In the genomic region with DNA sequence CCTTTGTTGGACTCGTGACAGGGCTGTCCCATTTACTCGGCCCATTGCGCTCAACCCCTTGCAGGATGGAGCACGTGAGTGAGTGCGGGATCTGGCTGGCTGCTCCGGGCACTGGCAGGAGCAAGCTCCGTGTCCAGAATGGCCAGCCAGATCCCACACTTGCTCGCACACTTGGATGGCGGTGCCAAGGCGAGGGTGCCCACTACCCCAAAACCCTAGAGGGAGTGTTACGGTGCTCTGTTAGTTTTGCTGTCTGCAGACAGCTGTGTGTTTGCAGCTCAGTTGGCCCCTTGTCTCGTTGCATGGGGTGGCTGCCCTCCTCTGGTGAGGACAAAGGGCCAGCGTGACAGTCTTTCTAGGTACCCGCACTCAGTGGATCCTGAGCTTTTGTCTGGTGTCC, we compare ENCODE assay signal across 24 cellular contexts. TPM values are rescaled to one million over a fixed set of nuclear protein-coding genes. Genes with fewer than 3 reads are reported as not detected.
DNase-seq lines count a peak whose midpoint lies in the region; ATAC-seq and TF ChIP-seq lines count a peak whose summit lies in the region.
"Had no signal": no experiment of that assay in that cellular context is flagged by ENCODE, and none has a peak within 500 bp of the region (broad histone marks: within the 10 kb centered on the region; RNA-seq: fewer than 3 reads in every experiment).

No MANE protein-coding gene starts in this region.

- H4K20me1 ChIP-seq in GM23338 (replicated peaks; ENCODE audit: insufficient read depth): no peaks in the 10 kb centered on the region
- H4K20me1 ChIP-seq: BLaER1 treated with 17β-estradiol and CSF1 and Interleukin-3, amounts not matched to agents 10 nM and 100 nM had no signal

- H3F3A ChIP-seq in GM23338 (replicated peaks; ENCODE audit: low read depth): no peaks in the 10 kb centered on the region

- H3K27me3 ChIP-seq in GM23338 (ENCODE audit: insufficient read depth): no peaks in the 10 kb centered on the region
- H3K27me3 ChIP-seq in lower lobe of right lung (ENCODE audit: low read depth): no peaks in the 10 kb centered on the region
- H3K27me3 ChIP-seq: BLaER1 treated with 17β-estradiol and CSF1 and Interleukin-3, amounts not matched to agents 10 nM and 100 nM had no signal

- intact Hi-C loops in posterior vena cava (cut with DNase I): no loop called here
- intact Hi-C loops in lower lobe of right lung (cut with DNase I): no loop called here

- H3K9me3 ChIP-seq in lower lobe of right lung: no peaks in the 10 kb centered on the region

- H3K27ac Mint-ChIP-seq in GM23338 (no peak overlapping the region), chondrocyte (ENCODE audit: unreplicated experiment) (no peak overlapping the region)
- H3K27ac Mint-ChIP-seq: B cell; CD4-positive, alpha-beta T cell; CD8-positive, alpha-beta T cell had no signal

- H3K36me3 ChIP-seq in GM23338 (ENCODE audit: insufficient read depth) (no peaks in the 10 kb centered on the region), lower lobe of right lung (peaks cover 6% of the 10 kb centered on the region)
- H3K36me3 ChIP-seq: BLaER1 treated with 17β-estradiol and CSF1 and Interleukin-3, amounts not matched to agents 10 nM and 100 nM had no signal

- H3K4me3 ChIP-seq in GM23338 (no peak overlapping the region), lower lobe of right lung (no peak overlapping the region)
- H3K4me3 ChIP-seq: A549; BLaER1 treated with 17β-estradiol and CSF1 and Interleukin-3, amounts not matched to agents 10 nM and 100 nM; GM12878 had no signal

- H3K4me2 ChIP-seq in GM23338: no peak overlapping the region
- H3K4me2 ChIP-seq: A549; BLaER1 treated with 17β-estradiol and CSF1 and Interleukin-3, amounts not matched to agents 10 nM and 100 nM had no signal

- H3K4me3 Mint-ChIP-seq in GM23338 (no peak overlapping the region), chondrocyte (ENCODE audit: unreplicated experiment) (no peak overlapping the region)
- H3K4me3 Mint-ChIP-seq: B cell; CD4-positive, alpha-beta T cell; CD8-positive, alpha-beta T cell had no signal

- H3K4me1 ChIP-seq in GM23338 (ENCODE audit: insufficient read depth) (no peaks in the 10 kb centered on the region), lower lobe of right lung (no peaks in the 10 kb centered on the region)
- H3K4me1 ChIP-seq: A549; BLaER1 treated with 17β-estradiol and CSF1 and Interleukin-3, amounts not matched to agents 10 nM and 100 nM; Caco-2 had no signal

- TF ChIP-seq CTCF in GM23338 (conservative IDR thresholded peaks at IDR 0.05; ENCODE audit: low read depth in 2 of 2): peak in 1 of 2 experiments; percentile 9; a peak in 1 of 4 replicates
- no peak for TF ChIP-seq CTCF in chondrocyte (IDR thresholded peaks at IDR 0.05)
- TF ChIP-seq CTCF in lower lobe of right lung (IDR thresholded peaks at IDR 0.05): no peak

- H3K36me3 Mint-ChIP-seq in GM23338 (ENCODE audit: low read depth) (no peaks in the 10 kb centered on the region), chondrocyte (ENCODE audit: low read depth) (no peaks in the 10 kb centered on the region)

- H3K9me3 Mint-ChIP-seq in GM23338 (peaks cover 27% of the 10 kb centered on the region), chondrocyte (ENCODE audit: low read depth) (no peaks in the 10 kb centered on the region)
- H3K9me3 Mint-ChIP-seq: CD4-positive, alpha-beta T cell; CD8-positive, alpha-beta T cell had no signal

- H3K79me2 ChIP-seq in GM23338 (replicated peaks; ENCODE audit: insufficient read depth): no peaks in the 10 kb centered on the region

- ATAC-seq in GM23338: no peak
- no peak for ATAC-seq in lower lobe of right lung
- ATAC-seq: A549; CD8-positive, alpha-beta T cell; GM12878 had no signal

- no peak overlapping the region for H3K27ac ChIP-seq in GM23338 (ENCODE audit: low read depth)
- no peak overlapping the region for H3K27ac ChIP-seq in lower lobe of right lung
- H3K27ac ChIP-seq: 22Rv1; A549; BLaER1 treated with 17β-estradiol and CSF1 and Interleukin-3, amounts not matched to agents 10 nM and 100 nM; C4-2B had no signal

- H3K4me1 Mint-ChIP-seq in GM23338 (no peaks in the 10 kb centered on the region), chondrocyte (ENCODE audit: low read depth) (peaks cover 6% of the 10 kb centered on the region)
- H3K4me1 Mint-ChIP-seq: B cell had no signal

- no peaks in the 10 kb centered on the region for H3K9me2 ChIP-seq in GM23338 (ENCODE audit: insufficient read depth)

- no peak for DNase-seq in GM23338 (ENCODE audit: low spot score)
- DNase-seq in chondrocyte (ENCODE audit: low spot score): peak; percentile 56
- peak; percentile 67 for DNase-seq in mesenteric fat pad (ENCODE audit: low spot score)
- DNase-seq in posterior vena cava (ENCODE audit: low spot score): peak; percentile 44
- no peak for DNase-seq in NCI-H510A treated with DMSO at 0.1 percent for 48 hours (lab: John Stamatoyannopoulos, UW)
- DNase-seq in activated CD4-positive, CD25-positive, alpha-beta regulatory T cell (lab: John Stamatoyannopoulos, UW): no peak
- no peak for DNase-seq in lower lobe of right lung
- DNase-seq: AML-193; Caco-2; Calu3; CD4-positive, alpha-beta T cell; CD8-positive, alpha-beta T cell; DMS153; DMS53; DMS79; DND-41; EL; GDM1 had no signal

- H3K27me3 Mint-ChIP-seq in GM23338 (ENCODE audit: insufficient read depth, low read depth, poor library complexity) (peaks cover 6% of the 10 kb centered on the region), chondrocyte (ENCODE audit: low read depth) (no peaks in the 10 kb centered on the region)
- H3K27me3 Mint-ChIP-seq: B cell; CD4-positive, alpha-beta T cell had no signal

- H2AFZ ChIP-seq in GM23338: 0 out of 2 replicates have a peak overlapping the region, but pooled peaks have one; percentile 52

TF ChIP-seq in GM23338, 12 proteins besides CTCF, POLR2A, EP300 and RAD21 (continues in another document):
- TF ChIP-seq STAT1 (IDR thresholded peaks at IDR 0.05; ENCODE audit: unreplicated experiment) (no peak), CREB1 (CRISPR knock-in tag; IDR thresholded peaks at IDR 0.05; ENCODE audit: low read depth) (no peak), JUNB (IDR thresholded peaks at IDR 0.05; ENCODE audit: unreplicated experiment) (no peak), ZNF114 (CRISPR knock-in tag; IDR thresholded peaks at IDR 0.05) (no peak), EZH2phosphoT487 (IDR thresholded peaks at IDR 0.05; ENCODE audit: unreplicated experiment) (no peak)
- TF ChIP-seq, protein P1, sequence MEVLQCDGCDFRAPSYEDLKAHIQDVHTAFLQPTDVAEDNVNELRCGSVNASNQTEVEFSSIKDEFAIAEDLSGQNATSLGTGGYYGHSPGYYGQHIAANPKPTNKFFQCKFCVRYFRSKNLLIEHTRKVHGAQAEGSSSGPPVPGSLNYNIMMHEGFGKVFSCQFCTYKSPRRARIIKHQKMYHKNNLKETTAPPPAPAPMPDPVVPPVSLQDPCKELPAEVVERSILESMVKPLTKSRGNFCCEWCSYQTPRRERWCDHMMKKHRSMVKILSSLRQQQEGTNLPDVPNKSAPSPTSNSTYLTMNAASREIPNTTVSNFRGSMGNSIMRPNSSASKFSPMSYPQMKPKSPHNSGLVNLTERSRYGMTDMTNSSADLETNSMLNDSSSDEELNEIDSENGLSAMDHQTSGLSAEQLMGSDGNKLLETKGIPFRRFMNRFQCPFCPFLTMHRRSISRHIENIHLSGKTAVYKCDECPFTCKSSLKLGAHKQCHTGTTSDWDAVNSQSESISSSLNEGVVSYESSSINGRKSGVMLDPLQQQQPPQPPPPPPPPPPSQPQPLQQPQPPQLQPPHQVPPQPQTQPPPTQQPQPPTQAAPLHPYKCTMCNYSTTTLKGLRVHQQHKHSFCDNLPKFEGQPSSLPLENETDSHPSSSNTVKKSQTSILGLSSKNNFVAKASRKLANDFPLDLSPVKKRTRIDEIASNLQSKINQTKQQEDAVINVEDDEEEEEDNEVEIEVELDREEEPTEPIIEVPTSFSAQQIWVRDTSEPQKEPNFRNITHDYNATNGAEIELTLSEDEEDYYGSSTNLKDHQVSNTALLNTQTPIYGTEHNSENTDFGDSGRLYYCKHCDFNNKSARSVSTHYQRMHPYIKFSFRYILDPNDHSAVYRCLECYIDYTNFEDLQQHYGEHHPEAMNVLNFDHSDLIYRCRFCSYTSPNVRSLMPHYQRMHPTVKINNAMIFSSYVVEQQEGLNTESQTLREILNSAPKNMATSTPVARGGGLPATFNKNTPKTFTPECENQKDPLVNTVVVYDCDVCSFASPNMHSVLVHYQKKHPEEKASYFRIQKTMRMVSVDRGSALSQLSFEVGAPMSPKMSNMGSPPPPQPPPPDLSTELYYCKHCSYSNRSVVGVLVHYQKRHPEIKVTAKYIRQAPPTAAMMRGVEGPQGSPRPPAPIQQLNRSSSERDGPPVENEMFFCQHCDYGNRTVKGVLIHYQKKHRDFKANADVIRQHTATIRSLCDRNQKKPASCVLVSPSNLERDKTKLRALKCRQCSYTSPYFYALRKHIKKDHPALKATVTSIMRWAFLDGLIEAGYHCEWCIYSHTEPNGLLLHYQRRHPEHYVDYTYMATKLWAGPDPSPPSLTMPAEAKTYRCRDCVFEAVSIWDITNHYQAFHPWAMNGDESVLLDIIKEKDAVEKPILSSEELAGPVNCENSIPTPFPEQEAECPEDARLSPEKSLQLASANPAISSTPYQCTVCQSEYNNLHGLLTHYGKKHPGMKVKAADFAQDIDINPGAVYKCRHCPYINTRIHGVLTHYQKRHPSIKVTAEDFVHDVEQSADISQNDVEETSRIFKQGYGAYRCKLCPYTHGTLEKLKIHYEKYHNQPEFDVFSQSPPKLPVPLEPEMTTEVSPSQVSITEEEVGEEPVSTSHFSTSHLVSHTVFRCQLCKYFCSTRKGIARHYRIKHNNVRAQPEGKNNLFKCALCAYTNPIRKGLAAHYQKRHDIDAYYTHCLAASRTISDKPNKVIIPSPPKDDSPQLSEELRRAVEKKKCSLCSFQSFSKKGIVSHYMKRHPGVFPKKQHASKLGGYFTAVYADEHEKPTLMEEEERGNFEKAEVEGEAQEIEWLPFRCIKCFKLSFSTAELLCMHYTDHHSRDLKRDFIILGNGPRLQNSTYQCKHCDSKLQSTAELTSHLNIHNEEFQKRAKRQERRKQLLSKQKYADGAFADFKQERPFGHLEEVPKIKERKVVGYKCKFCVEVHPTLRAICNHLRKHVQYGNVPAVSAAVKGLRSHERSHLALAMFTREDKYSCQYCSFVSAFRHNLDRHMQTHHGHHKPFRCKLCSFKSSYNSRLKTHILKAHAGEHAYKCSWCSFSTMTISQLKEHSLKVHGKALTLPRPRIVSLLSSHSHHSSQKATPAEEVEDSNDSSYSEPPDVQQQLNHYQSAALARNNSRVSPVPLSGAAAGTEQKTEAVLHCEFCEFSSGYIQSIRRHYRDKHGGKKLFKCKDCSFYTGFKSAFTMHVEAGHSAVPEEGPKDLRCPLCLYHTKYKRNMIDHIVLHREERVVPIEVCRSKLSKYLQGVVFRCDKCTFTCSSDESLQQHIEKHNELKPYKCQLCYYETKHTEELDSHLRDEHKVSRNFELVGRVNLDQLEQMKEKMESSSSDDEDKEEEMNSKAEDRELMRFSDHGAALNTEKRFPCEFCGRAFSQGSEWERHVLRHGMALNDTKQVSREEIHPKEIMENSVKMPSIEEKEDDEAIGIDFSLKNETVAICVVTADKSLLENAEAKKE (CRISPR knock-in tag; IDR thresholded peaks at IDR 0.05): no peak

RNA-seq across cellular contexts. Expression of a gene that starts 34.2 kb away (rescaled TPM):
- 1.0 and 4.6 TPM in 2 replicates for total RNA-seq in GM23338 (2014; rRNA removed; shearing (Covaris generic))
- 2.5 and 2.9 TPM in 2 replicates for polyA plus RNA-seq in GM23338 (2016; fragmentation: Nextera tagmentation; extraction: Ambion mirVana)
- total RNA-seq in chondrocyte (2.1 to 2.7 TPM (median 2.6 TPM) in 3 replicates), mesenteric fat pad (3.9 TPM), posterior vena cava (1 to 10 TPM; 4.8 to 6.5 TPM), lower lobe of right lung (5.0 TPM)

Comparison
In these comparisons a context has a peak if more than half of its experiments do, and no peak if none do; other contexts are left out.
1. DNase-seq: peak in chondrocyte (single experiment), mesenteric fat pad (single experiment) and posterior vena cava (single experiment); none in GM23338 (single experiment), NCI-H510A treated with DMSO at 0.1 percent for 48 hours (single experiment), activated CD4-positive, CD25-positive, alpha-beta regulatory T cell (0 of 4) and lower lobe of right lung (single experiment).